ENCODE assay signal across 8 cellular contexts in the genomic region with DNA sequence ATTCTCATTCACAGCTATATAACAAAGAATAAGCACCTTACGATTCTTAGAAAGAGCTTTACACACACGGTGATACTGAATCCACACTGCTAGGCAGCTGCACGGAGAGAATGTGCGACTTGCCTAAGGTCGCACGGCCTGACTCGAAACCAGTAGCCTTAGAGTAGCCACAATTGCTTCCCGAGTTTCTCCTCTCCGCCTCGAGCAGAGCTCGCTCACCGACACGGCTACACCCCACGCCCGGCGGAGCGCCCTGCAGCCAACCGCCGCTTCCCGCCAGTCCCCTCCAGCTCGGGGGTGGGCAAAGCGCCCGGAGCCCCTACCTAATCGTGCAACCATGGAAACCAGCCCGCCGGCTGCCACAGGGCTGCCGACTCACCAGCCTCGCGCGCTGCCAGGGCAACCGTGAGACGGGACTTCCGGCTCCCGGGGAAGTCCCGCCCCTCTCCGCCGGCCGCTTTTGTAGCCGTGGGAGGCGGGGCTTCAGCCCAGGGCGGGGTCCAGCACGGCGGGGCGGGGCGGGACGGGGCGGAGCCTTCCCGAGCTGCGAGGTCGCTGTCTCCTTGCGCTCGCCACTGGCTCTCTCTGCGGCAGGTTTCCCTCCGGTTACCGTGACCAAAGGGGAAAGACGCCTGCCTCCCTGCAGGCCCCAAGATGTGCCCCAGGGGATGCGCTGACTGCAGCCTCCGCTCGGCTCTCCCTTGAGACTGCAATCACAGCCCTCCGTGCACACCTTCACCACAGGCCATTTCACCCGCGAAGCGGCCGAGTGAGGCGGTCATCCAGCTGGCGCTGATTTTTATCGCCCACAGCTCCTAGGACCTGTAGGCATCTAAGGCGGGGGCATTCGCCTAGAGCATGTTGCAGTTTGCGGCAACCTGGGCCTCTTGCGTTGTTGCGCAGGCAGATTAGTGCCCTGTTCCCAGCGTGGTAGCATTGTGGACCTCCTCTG. TPM values are rescaled to one million over a fixed set of nuclear protein-coding genes. Genes with fewer than 3 reads are reported as not detected.
DNase-seq lines count a peak whose midpoint lies in the region; ATAC-seq, FAIRE-seq and TF ChIP-seq lines count a peak whose summit lies in the region.

No MANE protein-coding gene starts in this region.

- no peak for TF ChIP-seq CTCF in astrocyte of the cerebellum (IDR thresholded peaks at IDR 0.05; ENCODE audit: low read depth, low read length, missing control alignments)
- TF ChIP-seq CTCF in vagina (IDR thresholded peaks at IDR 0.05) = no peak

- DNase-seq in GM12892 (ENCODE audit: insufficient read length) (peak; percentile 95), NCI-H2029 treated with DMSO at 0.1 percent for 48 hours (lab: John Stamatoyannopoulos, UW) (peak; percentile 85), T-helper 9 cell (peak; percentile 96), astrocyte of the cerebellum (ENCODE audit: low read depth) (peak; percentile 84), hepatic stellate cell (ENCODE audit: low spot score) (peak; percentile 94), vagina (ENCODE audit: extremely low spot score in 2 of 2) (peak in 1 of 2 donors; percentile 90)

- H3K27ac ChIP-seq in rectal smooth muscle tissue (ENCODE audit: low read depth, low read length) (peak overlapping the region; percentile 87), vagina (peak overlapping the region; percentile 85)

- peak overlapping the region; percentile 53 for H3K9ac ChIP-seq in rectal smooth muscle tissue (ENCODE audit: low read length)

- H3K9me3 ChIP-seq in vagina = no peaks in the 10 kb centered on the region

- TF ChIP-seq POLR2A in GM12892 (IDR thresholded peaks at IDR 0.05; ENCODE audit: low read depth, low read length) (peak; percentile 66; the same call in 1 of the 2 replicates), vagina (IDR thresholded peaks at IDR 0.05) (peak in 1 of 2 donors; percentile 25)

- H3K4me1 ChIP-seq in rectal smooth muscle tissue (ENCODE audit: control insufficient read depth, insufficient read depth, low read length) (peaks cover 17% of the 10 kb centered on the region), vagina (peaks cover 45% of the 10 kb centered on the region)

- intact Hi-C loops in vagina (cut with DNase I) = loop anchor here (10.0 kb wide), 1 partner anchor 311 kb away; no protein-coding TSS in a partner anchor

- peak; percentile 63 for ATAC-seq in HG02973 (IDR thresholded peaks at IDR 0.05; ENCODE audit: unreplicated experiment)

- H3K27me3 ChIP-seq in rectal smooth muscle tissue (ENCODE audit: control insufficient read depth, insufficient read depth, low read length) (no peaks in the 10 kb centered on the region), vagina (no peaks in the 10 kb centered on the region)

- FAIRE-seq in GM12892 (lab: Jason Lieb, UNC) = peak; percentile 94

- H3K36me3 ChIP-seq in rectal smooth muscle tissue (ENCODE audit: control insufficient read depth, insufficient read depth, low read length) (no peaks in the 10 kb centered on the region), vagina (peaks cover 0 to 2% of the 10 kb centered on the region in 2 donors)

- in situ Hi-C loops in astrocyte of the cerebellum (cut with HindIII; ENCODE audit: low sequenced_read_pairs) = no loop called here

- peak overlapping the region; percentile 60 for H3K4me3 ChIP-seq in astrocyte of the cerebellum (ENCODE audit: low read depth, low read length)
- H3K4me3 ChIP-seq in rectal smooth muscle tissue (ENCODE audit: low read length) = peak overlapping the region; percentile 91
- H3K4me3 ChIP-seq in vagina = peak overlapping the region; percentile 55 to 62

RNA-seq across cellular contexts. Expression of a gene that starts 1.1 kb away (rescaled TPM):
- polyA plus RNA-seq in GM12892 (2012; ENCODE audit: missing spikeins) = 28.5 TPM
- total RNA-seq in vagina = 74.9 TPM

RNA-seq across cellular contexts. Expression of a gene that starts 1.3 kb away (rescaled TPM):
- polyA plus RNA-seq in GM12892 (2012; ENCODE audit: missing spikeins) = 0.76 TPM
- total RNA-seq in vagina = 2.5 TPM

RNA-seq across cellular contexts. Expression of a gene that starts 16.8 kb away (rescaled TPM):
- polyA plus RNA-seq in GM12892 (2012; ENCODE audit: missing spikeins) = not detected
- total RNA-seq in vagina = 45.2 TPM

RNA-seq across cellular contexts. Expression of a gene that starts 21.1 kb away (rescaled TPM):
- polyA plus RNA-seq in GM12892 (2012; ENCODE audit: missing spikeins) = 44.8 TPM
- total RNA-seq in vagina = 30.7 TPM

RNA-seq across cellular contexts. Expression of a gene that starts 22.1 kb away (rescaled TPM):
- 50.9 TPM for polyA plus RNA-seq in GM12892 (2012; ENCODE audit: missing spikeins)
- total RNA-seq in vagina = 18.7 TPM
